In genomic region chr13:27620377-27621115, GRCh38 we compare ENCODE assay signal across 8 cellular contexts. TPM values are rescaled to one million over a fixed set of nuclear protein-coding genes. Genes with fewer than 3 reads are reported as not detected.
DNase-seq lines count a peak whose midpoint lies in the region; ATAC-seq and TF ChIP-seq lines count a peak whose summit lies in the region.

Gene LNX2, minus strand, starts transcription at chr13:27620529. Its CDS starts 38,826 bp downstream, at chr13:27581703.

- DNase-seq in EH (ENCODE audit: low read depth) (peak; percentile 96), GOT3 (lab: John Stamatoyannopoulos, UW) (peak; percentile 82), LoVo (ENCODE audit: low spot score) (peak; percentile 96), RWPE1 (ENCODE audit: low spot score) (peak; percentile 91), fibroblast of peridontal ligament (ENCODE audit: extremely low read depth) (peak; percentile 91)
- peak; percentile 97 for DNase-seq in activated T-helper 9 cell treated with anti-CD3 and anti-CD28 coated beads, Interleukin-2, amount 50 U/mL, for 16 hours (ENCODE audit: low read depth)
- peak; percentile 98 for DNase-seq in natural killer cell treated with Interleukin-12 subunit alpha and Interleukin-12 subunit beta and Interleukin-15 and Interleukin-18, amount 100 ng/mL, for 72 hours (ENCODE audit: low spot score)
- DNase-seq in stimulated activated naive CD4-positive, alpha-beta T cell treated with Interleukin-2 at 50 U/mL for 16 hours (lab: John Stamatoyannopoulos, UW): peak; percentile 96

- H3K36me3 Mint-ChIP-seq in natural killer cell treated with Interleukin-12 subunit alpha and Interleukin-12 subunit beta and Interleukin-15 and Interleukin-18, amount 100 ng/mL, for 72 hours: peaks cover 19% of the 10 kb centered on the region

- H3K4me3 Mint-ChIP-seq in natural killer cell treated with Interleukin-12 subunit alpha and Interleukin-12 subunit beta and Interleukin-15 and Interleukin-18, amount 100 ng/mL, for 72 hours: peak within 1 kb of the TSS; percentile 94

- CTCF ChIA-PET in RWPE1 (lab: Yijun Ruan, JAX): interaction anchor here (0.6 to 1.4 kb wide), 4 partner anchors 30 to 413 kb away, joined by 3 to 5 read pairs (median 4); no protein-coding TSS in a partner anchor

- POLR2A ChIA-PET in RWPE1 (lab: Yijun Ruan, JAX; ENCODE audit: low non-redundant PET): interaction anchor here (0.6 to 1.2 kb wide), 4 partner anchors 45 to 295 kb away, joined by 3 to 6 read pairs (median 4); no protein-coding TSS in a partner anchor

- peak within 1 kb of the TSS; percentile 98 for H3K27ac ChIP-seq in RWPE1

- peaks cover 37 to 50% of the 10 kb centered on the region in 2 donors for H3K4me1 Mint-ChIP-seq in natural killer cell treated with Interleukin-12 subunit alpha and Interleukin-12 subunit beta and Interleukin-15 and Interleukin-18, amount 100 ng/mL, for 72 hours (ENCODE audit: low read depth in 2 of 2)

- no peaks in the 10 kb centered on the region for H3K27me3 Mint-ChIP-seq in natural killer cell treated with Interleukin-12 subunit alpha and Interleukin-12 subunit beta and Interleukin-15 and Interleukin-18, amount 100 ng/mL, for 72 hours

- peak; percentile 97 to 98 for ATAC-seq in natural killer cell treated with Interleukin-12 subunit alpha and Interleukin-12 subunit beta and Interleukin-15 and Interleukin-18, amount 100 ng/mL, for 72 hours

- H3K27ac Mint-ChIP-seq in natural killer cell treated with Interleukin-12 subunit alpha and Interleukin-12 subunit beta and Interleukin-15 and Interleukin-18, amount 100 ng/mL, for 72 hours: peak within 1 kb of the TSS; percentile 73 to 87

- TF ChIP-seq CTCF in RWPE1 (conservative IDR thresholded peaks at IDR 0.05; ENCODE audit: low read depth): no peak; the same call in 1 of the 2 replicates

- H3K9me3 Mint-ChIP-seq in natural killer cell treated with Interleukin-12 subunit alpha and Interleukin-12 subunit beta and Interleukin-15 and Interleukin-18, amount 100 ng/mL, for 72 hours: no peaks in the 10 kb centered on the region

RNA-seq across cellular contexts. Expression of gene LNX2, which starts in this region (rescaled TPM):
- 1 to 10 TPM; 4.1 to 4.2 TPM for total RNA-seq in natural killer cell treated with Interleukin-12 subunit alpha and Interleukin-12 subunit beta and Interleukin-15 and Interleukin-18, amount 100 ng/mL, for 72 hours

Comparison
In these comparisons a context has a peak if more than half of its experiments do, and no peak if none do; other contexts are left out.
1. Peak in every context shown above with its lines: DNase-seq, ATAC-seq and H3K27ac ChIP-seq.